In genomic region chr4:174523003-174523693, GRCh38 we compare ENCODE assay signal across 9 cellular contexts. TPM values are rescaled to one million over a fixed set of nuclear protein-coding genes. Genes with fewer than 3 reads are reported as not detected.
DNase-seq lines count a peak whose midpoint lies in the region; ATAC-seq, FAIRE-seq and TF ChIP-seq lines count a peak whose summit lies in the region.
"Had no signal": no experiment of that assay in that cellular context is flagged by ENCODE, and none has a peak within 500 bp of the region (broad histone marks: within the 10 kb centered on the region; RNA-seq: fewer than 3 reads in every experiment).

No MANE protein-coding gene starts in this region.

- H3K27me3 ChIP-seq in HepG2 (ENCODE audit: control insufficient read depth in 1 of 2, insufficient read depth in 2 of 2, low read length in 2 of 2) (peaks cover 0 to 27% of the 10 kb centered on the region in 2 experiments; a peak in 3 of 5 replicates), tibial artery (no peaks in the 10 kb centered on the region)

- H3K9me3 ChIP-seq in HepG2 (ENCODE audit: low read length) (no peaks in the 10 kb centered on the region), tibial artery (no peaks in the 10 kb centered on the region)

- peaks cover 29% of the 10 kb centered on the region for H3K4me1 Mint-ChIP-seq in activated T-cell treated with anti-CD3 and anti-CD28 coated beads, Interleukin-2, amount 50 U/mL, for 24 hours (ENCODE audit: low read depth)
- peaks cover 8% of the 10 kb centered on the region for H3K4me1 Mint-ChIP-seq in MCF 10A (ENCODE audit: insufficient read depth, unreplicated experiment)

- peak overlapping the region; percentile 75 for H3K4me2 ChIP-seq in HepG2 (ENCODE audit: low read depth, low read length)

- TF ChIP-seq CTCF in MCF 10A (IDR thresholded peaks at IDR 0.05; ENCODE audit: unreplicated experiment) (no peak), HepG2 (CRISPR knock-in tag; IDR thresholded peaks at IDR 0.05) (no peak), tibial artery (IDR thresholded peaks at IDR 0.05) (no peak)

- no peaks in the 10 kb centered on the region for H3K36me3 Mint-ChIP-seq in activated T-cell treated with anti-CD3 and anti-CD28 coated beads, Interleukin-2, amount 50 U/mL, for 24 hours (ENCODE audit: low read depth)
- no peaks in the 10 kb centered on the region for H3K36me3 Mint-ChIP-seq in MCF 10A (ENCODE audit: insufficient read depth, unreplicated experiment)

- peak overlapping the region; percentile 84 for H3K27ac Mint-ChIP-seq in activated T-cell treated with anti-CD3 and anti-CD28 coated beads, Interleukin-2, amount 50 U/mL, for 24 hours
- no peak overlapping the region for H3K27ac Mint-ChIP-seq in MCF 10A (ENCODE audit: low read depth, unreplicated experiment)

- H3K4me3 ChIP-seq in HepG2 (replicated peaks in 1 of 3; ENCODE audit: insufficient read depth in 1 of 3, low read depth in 2 of 3, low read length in 3 of 3) (peak overlapping the region in 2 of 3 experiments; percentile 36 to 52; a peak in 3 of 6 replicates), tibial artery (peak overlapping the region; percentile 57 to 69)

- TF ChIP-seq EP300 in HepG2 (IDR thresholded peaks at IDR 0.05; ENCODE audit: low read depth in 2 of 2, low read length in 2 of 2) (no peak), HepG2 (CRISPR knock-in tag; IDR thresholded peaks at IDR 0.05; ENCODE audit: borderline replicate concordance) (no peak)

- DNase-seq in activated T-cell treated with anti-CD3 and anti-CD28 coated beads, Interleukin-2, amount 50 U/mL, for 24 hours, result no peak
- DNase-seq in activated T-cell treated with anti-CD3 and anti-CD28 coated beads for 4 hours (no peak), MCF 10A (ENCODE audit: unreplicated experiment) (no peak), HepG2 (ENCODE audit: low spot score) (no peak), tibial artery (peak in 1 of 2 donors; percentile 28), hepatic stellate cell (ENCODE audit: low spot score) (no peak), NCI-H2171 treated with DMSO at 0.1 percent for 48 hours (lab: John Stamatoyannopoulos, UW) (no peak)
- DNase-seq: DND-41 had no signal

- TF ChIP-seq RAD21 in HepG2 (CRISPR knock-in tag; IDR thresholded peaks at IDR 0.05), result no peak

- peaks cover 40% of the 10 kb centered on the region for H3K27me3 Mint-ChIP-seq in activated T-cell treated with anti-CD3 and anti-CD28 coated beads, Interleukin-2, amount 50 U/mL, for 24 hours
- no peaks in the 10 kb centered on the region for H3K27me3 Mint-ChIP-seq in MCF 10A (ENCODE audit: insufficient read depth, unreplicated experiment)

- 8% methylated on average over 9 of the region's 10 CpGs for WGBS in HepG2 (ENCODE audit: low lambda C conversion rate)

- H4K20me1 ChIP-seq in HepG2 (ENCODE audit: insufficient read depth, low read length), result no peaks in the 10 kb centered on the region

- in situ Hi-C loops in HepG2 (cut with HindIII; ENCODE audit: extremely low pct_ligation_motif_present, low pct_unique_long_range_greater_than_20kb), result no loop called here

- no peak for TF ChIP-seq POLR2A in HepG2 (IDR thresholded peaks at IDR 0.05; ENCODE audit: insufficient read depth in 1 of 2, low read depth in 2 of 2, low read length in 2 of 2)

- no peaks in the 10 kb centered on the region for H3K9me3 Mint-ChIP-seq in activated T-cell treated with anti-CD3 and anti-CD28 coated beads, Interleukin-2, amount 50 U/mL, for 24 hours
- H3K9me3 Mint-ChIP-seq in MCF 10A (ENCODE audit: unreplicated experiment), result no peaks in the 10 kb centered on the region

- H3K79me2 ChIP-seq in HepG2 (ENCODE audit: insufficient read depth, low read length), result no peaks in the 10 kb centered on the region

- intact Hi-C loops in MCF 10A (cut with micrococcal nuclease) (loop anchor here (5.0 kb wide), 2 partner anchors 81 to 189 kb away; no protein-coding TSS in a partner anchor), HepG2 (cut with micrococcal nuclease; ENCODE audit: unreplicated experiment) (no loop called here), tibial artery (cut with DNase I; ENCODE audit: low total_unique reads) (no loop called here)

- no peak overlapping the region for H3K9ac ChIP-seq in HepG2 (ENCODE audit: insufficient read depth, low read depth, low read length)

- H3K4me1 ChIP-seq in HepG2 (ENCODE audit: insufficient read depth, low read length) (peaks cover 24% of the 10 kb centered on the region), tibial artery (peaks cover 0 to 19% (median 11%) of the 10 kb centered on the region in 4 donors)

- H3K36me3 ChIP-seq in HepG2 (replicated peaks in 1 of 2; ENCODE audit: control insufficient read depth in 1 of 2, insufficient read depth in 2 of 2, low read length in 2 of 2), result no peaks in the 10 kb centered on the region
- H3K36me3 ChIP-seq in tibial artery, result no peaks in the 10 kb centered on the region

- FAIRE-seq in HepG2 (lab: Jason Lieb, UNC), result no peak

- H3K27ac ChIP-seq in HepG2 (ENCODE audit: extremely low read length, insufficient read depth, low read length) (no peak overlapping the region), tibial artery (peak overlapping the region; percentile 24 to 25)

- BruUV-seq in MCF 10A (replicated peaks; lab: Mats Ljungman, UMichigan) (no TSS peak), HepG2 (replicated peaks; lab: Mats Ljungman, UMichigan) (no TSS peak)

- POLR2A ChIA-PET in MCF 10A (lab: Yijun Ruan, JAX) (interaction anchor here (0.7 to 1.9 kb wide), 5 partner anchors 47 to 130 kb away, joined by 3 to 6 read pairs (median 3); no protein-coding TSS in a partner anchor), HepG2 (lab: Yijun Ruan, JAX) (no interaction called here)

- peak overlapping the region; percentile 80 for H3K4me3 Mint-ChIP-seq in activated T-cell treated with anti-CD3 and anti-CD28 coated beads, Interleukin-2, amount 50 U/mL, for 24 hours
- peak overlapping the region; percentile 88 for H3K4me3 Mint-ChIP-seq in MCF 10A (ENCODE audit: unreplicated experiment)

- H2AFZ ChIP-seq in HepG2 (ENCODE audit: low read length), result no peak overlapping the region

- ATAC-seq in HepG2, result peak; percentile 58
- ATAC-seq in HG03095 (IDR thresholded peaks at IDR 0.05; ENCODE audit: unreplicated experiment), result no peak

- CTCF ChIA-PET in MCF 10A (lab: Yijun Ruan, JAX) (interaction anchor here (0.8 to 2.7 kb wide), 11 partner anchors 9 to 192 kb away, joined by 3 to 31 read pairs (median 5); no protein-coding TSS in a partner anchor), HepG2 (lab: Yijun Ruan, JAX; ENCODE audit: low intra/inter-chr PET ratio, low total read pairs) (no interaction called here)

TF ChIP-seq in HepG2, 621 proteins besides CTCF, POLR2A, EP300 and RAD21 (continues in another document):
- TF ChIP-seq SUZ12 (IDR thresholded peaks at IDR 0.05; ENCODE audit: low read depth, low read length), result no peak

RNA-seq across cellular contexts. Expression of gene HPGD, which starts 0.9 kb away (rescaled TPM):
- total RNA-seq in MCF 10A (2022) (0.59 and 0.77 TPM in 2 replicates), HepG2 (2016; rRNA removed; fragmentation: Illumina TruSeq; extraction: Trizol) (0.13 and 0.36 TPM in 2 replicates)
- total RNA-seq in HepG2 (2016; cell fraction: cytosol; rRNA removed; fragmentation: Illumina TruSeq; extraction: Trizol; ENCODE audit: low read depth), result not detected in 2 replicates
- 0.22 and 0.25 TPM in 2 replicates for total RNA-seq in HepG2 (2016; cell fraction: insoluble cytoplasmic fraction; rRNA removed; fragmentation: Illumina TruSeq; extraction: Trizol)
- not detected in 2 replicates for total RNA-seq in HepG2 (2016; cell fraction: membrane; rRNA removed; fragmentation: Illumina TruSeq; extraction: Trizol)
- total RNA-seq in HepG2 (2016; cell fraction: nucleus; rRNA removed; fragmentation: Illumina TruSeq; extraction: Trizol), result not detected in 2 replicates
- 0.24 and 0.38 TPM in 2 replicates for polyA plus RNA-seq in HepG2 (2011; rRNA removed)
- 0.06 and 0.12 TPM in 2 replicates for polyA plus RNA-seq in HepG2 (2011; cell fraction: cytosol; rRNA removed)
- polyA plus RNA-seq in HepG2 (2011; cell fraction: nucleus; rRNA removed), result 0.21 and 0.23 TPM in 2 replicates
- 0.36 and 0.55 TPM in 2 replicates for polyA plus RNA-seq in HepG2 (2012)
- polyA plus RNA-seq in HepG2 (2016; cell fraction: cytosol; fragmentation: Illumina TruSeq; extraction: Trizol; ENCODE audit: low read depth), result 0.19 TPM in 1 of 2 replicates, not detected in the other
- 0.24 and 0.35 TPM in 2 replicates for polyA plus RNA-seq in HepG2 (2016; cell fraction: insoluble cytoplasmic fraction; fragmentation: Illumina TruSeq; extraction: Trizol; ENCODE audit: low read depth)
- 0.15 TPM in 1 of 2 replicates, not detected in the other for polyA plus RNA-seq in HepG2 (2016; cell fraction: membrane; fragmentation: Illumina TruSeq; extraction: Trizol; ENCODE audit: low read depth)
- polyA plus RNA-seq in HepG2 (2016; cell fraction: nucleus; fragmentation: Illumina TruSeq; extraction: Trizol; ENCODE audit: insufficient read depth, low read depth), result not detected in 2 replicates
- polyA minus RNA-seq in HepG2 (2011; rRNA and poly(A)+ RNA removed; ENCODE audit: low replicate concordance), result 0.32 and 0.77 TPM in 2 replicates
- polyA minus RNA-seq in HepG2 (2011; cell fraction: cytosol; rRNA and poly(A)+ RNA removed), result not detected in 2 replicates
- polyA minus RNA-seq in HepG2 (2011; cell fraction: nucleus; rRNA and poly(A)+ RNA removed), result 0.75 TPM in 1 of 2 replicates, not detected in the other
